Comparison of ENCODE assay signal across 17 cellular contexts in genomic region chr10:132931258-132931657, GRCh38. TPM values are rescaled to one million over a fixed set of nuclear protein-coding genes. Genes with fewer than 3 reads are reported as not detected.
DNase-seq lines count a peak whose midpoint lies in the region; ATAC-seq and TF ChIP-seq lines count a peak whose summit lies in the region.
"Had no signal": no experiment of that assay in that cellular context is flagged by ENCODE, and none has a peak within 500 bp of the region (broad histone marks: within the 10 kb centered on the region; RNA-seq: fewer than 3 reads in every experiment).

No MANE protein-coding gene starts in this region.

- no peak for TF ChIP-seq POLR2A in sigmoid colon (IDR thresholded peaks at IDR 0.05)

- H3K27ac Mint-ChIP-seq in activated CD8-positive, alpha-beta T cell treated with anti-CD3 and anti-CD28 coated beads for 36 hours = peak overlapping the region; percentile 84
- H3K27ac Mint-ChIP-seq in stimulated activated naive CD8-positive, alpha-beta T cell treated with anti-CD3 and anti-CD28 coated beads, Interleukin-15, amount 100 ng/mL, for 72 hours = peak overlapping the region; percentile 95 to 98
- H3K27ac Mint-ChIP-seq: IgD-negative memory B cell; T-helper 1 cell treated with Interleukin-12 subunit alpha and Interleukin-12 subunit beta and Interleukin-4 antibody, amounts not matched to agents 30 μg/mL and 1 μg/mL, for 36 hours had no signal

- H3K27me3 ChIP-seq in sigmoid colon = no peaks in the 10 kb centered on the region
- H3K27me3 ChIP-seq: transverse colon had no signal

- no peaks in the 10 kb centered on the region for H3K4me1 ChIP-seq in sigmoid colon
- H3K4me1 ChIP-seq: transverse colon had no signal

- CTCF ChIA-PET in activated CD8-positive, alpha-beta T cell treated with anti-CD3 and anti-CD28 coated beads for 36 hours (lab: Charles Lee) = no interaction called here

- intact Hi-C loops in Right ventricle myocardium inferior (cut with DNase I) = no loop called here
- intact Hi-C loops in left cardiac atrium (cut with DNase I) = no loop called here
- intact Hi-C loops in activated CD8-positive, alpha-beta T cell treated with anti-CD3 and anti-CD28 coated beads for 36 hours (cut with micrococcal nuclease) = no loop called here
- intact Hi-C loops in sigmoid colon (cut with DNase I) = no loop called here

- no peak overlapping the region for H3K4me3 Mint-ChIP-seq in activated CD8-positive, alpha-beta T cell treated with anti-CD3 and anti-CD28 coated beads for 36 hours
- H3K4me3 Mint-ChIP-seq in stimulated activated naive CD8-positive, alpha-beta T cell treated with anti-CD3 and anti-CD28 coated beads, Interleukin-15, amount 100 ng/mL, for 72 hours = peak overlapping the region in 1 of 2 donors; percentile 43
- H3K4me3 Mint-ChIP-seq: IgD-negative memory B cell; T-helper 1 cell treated with Interleukin-12 subunit alpha and Interleukin-12 subunit beta and Interleukin-4 antibody, amounts not matched to agents 30 μg/mL and 1 μg/mL, for 36 hours had no signal

- no peaks in the 10 kb centered on the region for H3K9me3 Mint-ChIP-seq in activated CD8-positive, alpha-beta T cell treated with anti-CD3 and anti-CD28 coated beads for 36 hours
- H3K9me3 Mint-ChIP-seq in stimulated activated naive CD8-positive, alpha-beta T cell treated with anti-CD3 and anti-CD28 coated beads, Interleukin-15, amount 100 ng/mL, for 72 hours = peaks cover 4 to 29% of the 10 kb centered on the region in 2 donors
- H3K9me3 Mint-ChIP-seq: IgD-negative memory B cell; T-helper 1 cell treated with Interleukin-12 subunit alpha and Interleukin-12 subunit beta and Interleukin-4 antibody, amounts not matched to agents 30 μg/mL and 1 μg/mL, for 36 hours had no signal

- POLR2A ChIA-PET in activated CD8-positive, alpha-beta T cell treated with anti-CD3 and anti-CD28 coated beads for 36 hours (lab: Charles Lee) = no interaction called here

- 67 to 82% methylated on average over 3 of the region's 3 CpGs for WGBS in sigmoid colon, 2 donors

- no peak overlapping the region for H3K4me3 ChIP-seq in sigmoid colon
- H3K4me3 ChIP-seq: skin epidermis, transverse colon had no signal

- ATAC-seq in Right ventricle myocardium inferior (no peak), left cardiac atrium (no peak), HG02678 (IDR thresholded peaks at IDR 0.05; ENCODE audit: unreplicated experiment) (no peak)
- ATAC-seq in activated CD8-positive, alpha-beta T cell treated with anti-CD3 and anti-CD28 coated beads for 36 hours = peak; percentile 74
- ATAC-seq in stimulated activated naive CD8-positive, alpha-beta T cell treated with anti-CD3 and anti-CD28 coated beads, Interleukin-15, amount 100 ng/mL, for 72 hours = peak; percentile 87
- ATAC-seq: esophagus mucosa, Panc1 had no signal

- no peaks in the 10 kb centered on the region for H3K9me3 ChIP-seq in sigmoid colon
- H3K9me3 ChIP-seq: transverse colon had no signal

- H3K36me3 Mint-ChIP-seq in activated CD8-positive, alpha-beta T cell treated with anti-CD3 and anti-CD28 coated beads for 36 hours (ENCODE audit: low read depth) = no peaks in the 10 kb centered on the region
- H3K36me3 Mint-ChIP-seq: IgD-negative memory B cell had no signal

- peaks cover 23% of the 10 kb centered on the region for H3K4me1 Mint-ChIP-seq in activated CD8-positive, alpha-beta T cell treated with anti-CD3 and anti-CD28 coated beads for 36 hours (ENCODE audit: low read depth)
- peaks cover 32% of the 10 kb centered on the region for H3K4me1 Mint-ChIP-seq in stimulated activated naive CD8-positive, alpha-beta T cell treated with anti-CD3 and anti-CD28 coated beads, Interleukin-15, amount 100 ng/mL, for 72 hours
- H3K4me1 Mint-ChIP-seq: IgD-negative memory B cell had no signal

- TF ChIP-seq EP300 in sigmoid colon (IDR thresholded peaks at IDR 0.05) = no peak

- H3K36me3 ChIP-seq in sigmoid colon = no peaks in the 10 kb centered on the region
- H3K36me3 ChIP-seq: transverse colon had no signal

- DNase-seq in Right ventricle myocardium inferior (ENCODE audit: missing footprints) (peak; percentile 13), left cardiac atrium (no peak), fibroblast of peridontal ligament (ENCODE audit: extremely low read depth) (peak; percentile 20), SKM-1 treated with dmso at 0.1 percent for 144 hours (lab: John Stamatoyannopoulos, UW; ENCODE audit: unreplicated experiment) (no peak), sigmoid colon (no peak)
- DNase-seq in activated CD8-positive, alpha-beta T cell treated with anti-CD3 and anti-CD28 coated beads for 36 hours = peak; percentile 61
- DNase-seq in stimulated activated naive CD8-positive, alpha-beta T cell treated with anti-CD3 and anti-CD28 coated beads, Interleukin-15, amount 100 ng/mL, for 72 hours = peak; percentile 48 to 81
- DNase-seq: activated CD4-positive, alpha-beta T cell treated with anti-CD3 and anti-CD28 coated beads, Interleukin-2, amount 50 U/mL, for 4 hours; amniotic stem cell; NCI-H510A treated with DMSO at 0.1 percent for 48 hours; transverse colon had no signal

- TF ChIP-seq CTCF in activated CD8-positive, alpha-beta T cell treated with anti-CD3 and anti-CD28 coated beads for 36 hours (IDR thresholded peaks at IDR 0.05) = no peak
- no peak for TF ChIP-seq CTCF in sigmoid colon (IDR thresholded peaks at IDR 0.05)

- H3K27ac ChIP-seq in sigmoid colon = no peak overlapping the region
- H3K27ac ChIP-seq: skin epidermis, transverse colon had no signal

- no peaks in the 10 kb centered on the region for H3K27me3 Mint-ChIP-seq in activated CD8-positive, alpha-beta T cell treated with anti-CD3 and anti-CD28 coated beads for 36 hours
- no peaks in the 10 kb centered on the region for H3K27me3 Mint-ChIP-seq in stimulated activated naive CD8-positive, alpha-beta T cell treated with anti-CD3 and anti-CD28 coated beads, Interleukin-15, amount 100 ng/mL, for 72 hours
- H3K27me3 Mint-ChIP-seq: IgD-negative memory B cell had no signal

RNA-seq across cellular contexts. Expression of gene CFAP46, which starts 11.1 kb away (rescaled TPM):
- total RNA-seq in Right ventricle myocardium inferior (0.57 TPM), left cardiac atrium (1 to 10 TPM; 1.2 to 1.7 TPM), sigmoid colon (1 to 10 TPM in 1 of 4 donors, under 1 TPM in 2, not detected in 1; 0.36 to 1.7 (median 0.41) TPM)
- under 1 TPM in 1 of 2 experiments, not detected in 1; 0.34 TPM for total RNA-seq in activated CD8-positive, alpha-beta T cell treated with anti-CD3 and anti-CD28 coated beads for 36 hours
- under 1 TPM in 1 of 3 donors, not detected in 2; 0.10 TPM for polyA plus RNA-seq in sigmoid colon
- total RNA-seq: transverse colon had no signal
- polyA plus RNA-seq: IgD-negative memory B cell had no signal

Comparison
In these comparisons a context has a peak if more than half of its experiments do, and no peak if none do; other contexts are left out.
1. DNase-seq: peak in Right ventricle myocardium inferior (single experiment), activated CD8-positive, alpha-beta T cell treated with anti-CD3 and anti-CD28 coated beads for 36 hours (single experiment), fibroblast of peridontal ligament (single experiment) and stimulated activated naive CD8-positive, alpha-beta T cell treated with anti-CD3 and anti-CD28 coated beads, Interleukin-15, amount 100 ng/mL, for 72 hours (2 of 2); none in left cardiac atrium (single experiment), SKM-1 treated with dmso at 0.1 percent for 144 hours (single experiment) and sigmoid colon (single experiment).
2. ATAC-seq: peak in activated CD8-positive, alpha-beta T cell treated with anti-CD3 and anti-CD28 coated beads for 36 hours (single experiment) and stimulated activated naive CD8-positive, alpha-beta T cell treated with anti-CD3 and anti-CD28 coated beads, Interleukin-15, amount 100 ng/mL, for 72 hours (single experiment); none in Right ventricle myocardium inferior (single experiment), left cardiac atrium (0 of 2) and HG02678 (single experiment).